ENCODE assay signal across 1 cellular context in the genomic region with DNA sequence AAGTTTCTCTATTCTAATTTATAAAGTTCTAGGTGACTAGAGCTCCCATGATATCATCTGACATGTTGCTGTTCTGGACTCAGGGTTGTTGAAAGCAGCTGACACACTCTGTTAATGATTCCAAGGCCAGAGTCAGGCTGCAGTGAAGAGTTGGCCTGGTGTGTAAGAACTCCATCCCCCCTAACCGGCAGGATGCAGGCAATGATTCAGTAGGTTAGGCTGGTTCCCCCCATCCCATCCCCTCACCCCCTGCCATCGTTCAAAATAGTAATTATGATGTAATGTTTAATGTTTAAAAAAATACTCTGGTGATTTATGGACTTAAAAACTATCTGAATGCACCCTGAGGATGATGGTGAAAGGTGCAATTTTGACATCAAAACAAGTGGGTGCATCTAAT.
TF ChIP-seq lines count a peak whose summit lies in the region.

No MANE protein-coding gene starts in this region.

TF ChIP-seq in H1, 55 proteins besides CTCF, POLR2A, EP300 and RAD21 (continued from another document):
- TF ChIP-seq NANOG (IDR thresholded peaks at IDR 0.05; ENCODE audit: insufficient read depth, low read depth, low read length, poor library complexity, severe bottlenecking) (no peak), BCL11A (IDR thresholded peaks at IDR 0.05; ENCODE audit: low read depth in 2 of 2, low read length in 2 of 2) (no peak), PHF8 (conservative IDR thresholded peaks at IDR 0.05; ENCODE audit: low read depth, low read length) (no peak), ZNF274 (IDR thresholded peaks at IDR 0.05; ENCODE audit: borderline replicate concordance, extremely low read depth, low read length) (no peak), YY1 (IDR thresholded peaks at IDR 0.05; ENCODE audit: low read depth, low read length) (no peak), SP1 (IDR thresholded peaks at IDR 0.05; ENCODE audit: low read depth, low read length) (no peak)
- TF ChIP-seq, protein P1, sequence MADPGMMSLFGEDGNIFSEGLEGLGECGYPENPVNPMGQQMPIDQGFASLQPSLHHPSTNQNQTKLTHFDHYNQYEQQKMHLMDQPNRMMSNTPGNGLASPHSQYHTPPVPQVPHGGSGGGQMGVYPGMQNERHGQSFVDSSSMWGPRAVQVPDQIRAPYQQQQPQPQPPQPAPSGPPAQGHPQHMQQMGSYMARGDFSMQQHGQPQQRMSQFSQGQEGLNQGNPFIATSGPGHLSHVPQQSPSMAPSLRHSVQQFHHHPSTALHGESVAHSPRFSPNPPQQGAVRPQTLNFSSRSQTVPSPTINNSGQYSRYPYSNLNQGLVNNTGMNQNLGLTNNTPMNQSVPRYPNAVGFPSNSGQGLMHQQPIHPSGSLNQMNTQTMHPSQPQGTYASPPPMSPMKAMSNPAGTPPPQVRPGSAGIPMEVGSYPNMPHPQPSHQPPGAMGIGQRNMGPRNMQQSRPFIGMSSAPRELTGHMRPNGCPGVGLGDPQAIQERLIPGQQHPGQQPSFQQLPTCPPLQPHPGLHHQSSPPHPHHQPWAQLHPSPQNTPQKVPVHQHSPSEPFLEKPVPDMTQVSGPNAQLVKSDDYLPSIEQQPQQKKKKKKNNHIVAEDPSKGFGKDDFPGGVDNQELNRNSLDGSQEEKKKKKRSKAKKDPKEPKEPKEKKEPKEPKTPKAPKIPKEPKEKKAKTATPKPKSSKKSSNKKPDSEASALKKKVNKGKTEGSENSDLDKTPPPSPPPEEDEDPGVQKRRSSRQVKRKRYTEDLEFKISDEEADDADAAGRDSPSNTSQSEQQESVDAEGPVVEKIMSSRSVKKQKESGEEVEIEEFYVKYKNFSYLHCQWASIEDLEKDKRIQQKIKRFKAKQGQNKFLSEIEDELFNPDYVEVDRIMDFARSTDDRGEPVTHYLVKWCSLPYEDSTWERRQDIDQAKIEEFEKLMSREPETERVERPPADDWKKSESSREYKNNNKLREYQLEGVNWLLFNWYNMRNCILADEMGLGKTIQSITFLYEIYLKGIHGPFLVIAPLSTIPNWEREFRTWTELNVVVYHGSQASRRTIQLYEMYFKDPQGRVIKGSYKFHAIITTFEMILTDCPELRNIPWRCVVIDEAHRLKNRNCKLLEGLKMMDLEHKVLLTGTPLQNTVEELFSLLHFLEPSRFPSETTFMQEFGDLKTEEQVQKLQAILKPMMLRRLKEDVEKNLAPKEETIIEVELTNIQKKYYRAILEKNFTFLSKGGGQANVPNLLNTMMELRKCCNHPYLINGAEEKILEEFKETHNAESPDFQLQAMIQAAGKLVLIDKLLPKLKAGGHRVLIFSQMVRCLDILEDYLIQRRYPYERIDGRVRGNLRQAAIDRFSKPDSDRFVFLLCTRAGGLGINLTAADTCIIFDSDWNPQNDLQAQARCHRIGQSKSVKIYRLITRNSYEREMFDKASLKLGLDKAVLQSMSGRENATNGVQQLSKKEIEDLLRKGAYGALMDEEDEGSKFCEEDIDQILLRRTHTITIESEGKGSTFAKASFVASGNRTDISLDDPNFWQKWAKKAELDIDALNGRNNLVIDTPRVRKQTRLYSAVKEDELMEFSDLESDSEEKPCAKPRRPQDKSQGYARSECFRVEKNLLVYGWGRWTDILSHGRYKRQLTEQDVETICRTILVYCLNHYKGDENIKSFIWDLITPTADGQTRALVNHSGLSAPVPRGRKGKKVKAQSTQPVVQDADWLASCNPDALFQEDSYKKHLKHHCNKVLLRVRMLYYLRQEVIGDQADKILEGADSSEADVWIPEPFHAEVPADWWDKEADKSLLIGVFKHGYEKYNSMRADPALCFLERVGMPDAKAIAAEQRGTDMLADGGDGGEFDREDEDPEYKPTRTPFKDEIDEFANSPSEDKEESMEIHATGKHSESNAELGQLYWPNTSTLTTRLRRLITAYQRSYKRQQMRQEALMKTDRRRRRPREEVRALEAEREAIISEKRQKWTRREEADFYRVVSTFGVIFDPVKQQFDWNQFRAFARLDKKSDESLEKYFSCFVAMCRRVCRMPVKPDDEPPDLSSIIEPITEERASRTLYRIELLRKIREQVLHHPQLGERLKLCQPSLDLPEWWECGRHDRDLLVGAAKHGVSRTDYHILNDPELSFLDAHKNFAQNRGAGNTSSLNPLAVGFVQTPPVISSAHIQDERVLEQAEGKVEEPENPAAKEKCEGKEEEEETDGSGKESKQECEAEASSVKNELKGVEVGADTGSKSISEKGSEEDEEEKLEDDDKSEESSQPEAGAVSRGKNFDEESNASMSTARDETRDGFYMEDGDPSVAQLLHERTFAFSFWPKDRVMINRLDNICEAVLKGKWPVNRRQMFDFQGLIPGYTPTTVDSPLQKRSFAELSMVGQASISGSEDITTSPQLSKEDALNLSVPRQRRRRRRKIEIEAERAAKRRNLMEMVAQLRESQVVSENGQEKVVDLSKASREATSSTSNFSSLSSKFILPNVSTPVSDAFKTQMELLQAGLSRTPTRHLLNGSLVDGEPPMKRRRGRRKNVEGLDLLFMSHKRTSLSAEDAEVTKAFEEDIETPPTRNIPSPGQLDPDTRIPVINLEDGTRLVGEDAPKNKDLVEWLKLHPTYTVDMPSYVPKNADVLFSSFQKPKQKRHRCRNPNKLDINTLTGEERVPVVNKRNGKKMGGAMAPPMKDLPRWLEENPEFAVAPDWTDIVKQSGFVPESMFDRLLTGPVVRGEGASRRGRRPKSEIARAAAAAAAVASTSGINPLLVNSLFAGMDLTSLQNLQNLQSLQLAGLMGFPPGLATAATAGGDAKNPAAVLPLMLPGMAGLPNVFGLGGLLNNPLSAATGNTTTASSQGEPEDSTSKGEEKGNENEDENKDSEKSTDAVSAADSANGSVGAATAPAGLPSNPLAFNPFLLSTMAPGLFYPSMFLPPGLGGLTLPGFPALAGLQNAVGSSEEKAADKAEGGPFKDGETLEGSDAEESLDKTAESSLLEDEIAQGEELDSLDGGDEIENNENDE (IDR thresholded peaks at IDR 0.05; ENCODE audit: insufficient replicate concordance, low read length), result no peak
